Comparison of ENCODE assay signal across 30 cellular contexts in genomic region chr10:14353291-14353913, GRCh38.
"Had no signal": no experiment of that assay in that cellular context is flagged by ENCODE, and none has a peak within 500 bp of the region (broad histone marks: within the 10 kb centered on the region; RNA-seq: fewer than 3 reads in every experiment).

No MANE protein-coding gene starts in this region.

- H3K27ac ChIP-seq: epithelial cell of prostate, gastrocnemius medialis, ovary, right lobe of liver, thoracic aorta, vagina, VCaP had no signal

- H3K4me3 Mint-ChIP-seq: activated CD4-positive, alpha-beta T cell treated with anti-CD3 and anti-CD28 coated beads, Interleukin-2, amount 10 ng/mL, durations not matched to agents 24 days and 14 days; activated CD8-positive, alpha-beta T cell treated with anti-CD3 and anti-CD28 coated beads for 36 hours; activated T-cell treated with anti-CD3 and anti-CD28 coated beads, Interleukin-2, amount 50 U/mL, for 4 hours; activated T-helper 17 cell treated with anti-CD3 and anti-CD28 coated beads, Interleukin-2, amount 50 U/mL, for 72 hours; mesothelial cell of epicardium; naive B cell; nephron progenitor cell; stimulated activated naive CD8-positive, alpha-beta T cell treated with anti-CD3 and anti-CD28 coated beads, Interleukin-15, Interleukin-2, amounts not matched to agents 100 ng/mL and 50 ng/mL, for 24 hours; T-helper 1 cell treated with Interleukin-12 subunit alpha and Interleukin-12 subunit beta and Interleukin-4 antibody, amounts not matched to agents 30 μg/mL and 1 μg/mL, for 36 hours; type B pancreatic cell had no signal

- H3K9me3 ChIP-seq: gastrocnemius medialis, ovary, right lobe of liver, thoracic aorta, vagina had no signal

- H3K9me3 Mint-ChIP-seq: activated CD4-positive, alpha-beta T cell treated with anti-CD3 and anti-CD28 coated beads, Interleukin-2, amount 10 ng/mL, durations not matched to agents 24 days and 14 days; activated CD8-positive, alpha-beta T cell treated with anti-CD3 and anti-CD28 coated beads for 36 hours; activated T-cell treated with anti-CD3 and anti-CD28 coated beads, Interleukin-2, amount 50 U/mL, for 4 hours; activated T-helper 17 cell treated with anti-CD3 and anti-CD28 coated beads, Interleukin-2, amount 50 U/mL, for 72 hours; mesothelial cell of epicardium; naive B cell; nephron progenitor cell; stimulated activated naive CD8-positive, alpha-beta T cell treated with anti-CD3 and anti-CD28 coated beads, Interleukin-15, Interleukin-2, amounts not matched to agents 100 ng/mL and 50 ng/mL, for 24 hours; T-helper 1 cell treated with Interleukin-12 subunit alpha and Interleukin-12 subunit beta and Interleukin-4 antibody, amounts not matched to agents 30 μg/mL and 1 μg/mL, for 36 hours; type B pancreatic cell had no signal

- H3K4me3 ChIP-seq: gastrocnemius medialis, ovary, right lobe of liver, thoracic aorta, vagina had no signal

- H3K36me3 ChIP-seq: gastrocnemius medialis, ovary, right lobe of liver, thoracic aorta, vagina had no signal

- ATAC-seq: activated CD4-positive, CD25-positive, alpha-beta regulatory T cell treated with anti-CD3 and anti-CD28 coated beads, Interleukin-2, amount 50 U/mL, for 24 hours; activated CD8-positive, alpha-beta T cell treated with anti-CD3 and anti-CD28 coated beads for 36 hours; activated naive CD4-positive, alpha-beta T cell treated with anti-CD3 and anti-CD28 coated beads, Interleukin-2, amount 50 U/mL, for 72 hours; activated T-cell treated with anti-CD3 and anti-CD28 coated beads, Interleukin-2, amount 50 U/mL, for 4 hours; activated T-helper 17 cell treated with anti-CD3 and anti-CD28 coated beads, Interleukin-2, amount 50 U/mL, for 72 hours; gastrocnemius medialis; left ventricle myocardium superior; right lobe of liver had no signal

- H3K27ac Mint-ChIP-seq: activated CD4-positive, alpha-beta T cell treated with anti-CD3 and anti-CD28 coated beads, Interleukin-2, amount 10 ng/mL, durations not matched to agents 24 days and 14 days; activated CD8-positive, alpha-beta T cell treated with anti-CD3 and anti-CD28 coated beads for 36 hours; activated naive CD4-positive, alpha-beta T cell treated with anti-CD3 and anti-CD28 coated beads, Interleukin-2, amount 50 U/mL, for 72 hours; activated T-helper 17 cell treated with anti-CD3 and anti-CD28 coated beads, Interleukin-2, amount 50 U/mL, for 72 hours; mesothelial cell of epicardium; nephron progenitor cell; progenitor cell of endocrine pancreas; stimulated activated naive CD8-positive, alpha-beta T cell treated with anti-CD3 and anti-CD28 coated beads, Interleukin-15, Interleukin-2, amounts not matched to agents 100 ng/mL and 50 ng/mL, for 24 hours; T-helper 1 cell treated with Interleukin-12 subunit alpha and Interleukin-12 subunit beta and Interleukin-4 antibody, amounts not matched to agents 30 μg/mL and 1 μg/mL, for 36 hours; type B pancreatic cell had no signal

- H3K27me3 Mint-ChIP-seq: activated CD4-positive, alpha-beta T cell treated with anti-CD3 and anti-CD28 coated beads, Interleukin-2, amount 10 ng/mL, durations not matched to agents 24 days and 14 days; type B pancreatic cell had no signal

- H3K4me1 ChIP-seq: gastrocnemius medialis, right lobe of liver, vagina had no signal

- H3K36me3 Mint-ChIP-seq: activated naive CD4-positive, alpha-beta T cell treated with anti-CD3 and anti-CD28 coated beads, Interleukin-2, amount 50 U/mL, for 72 hours; mesothelial cell of epicardium; naive B cell; type B pancreatic cell had no signal

- H3K4me1 Mint-ChIP-seq: activated CD4-positive, alpha-beta T cell treated with anti-CD3 and anti-CD28 coated beads, Interleukin-2, amount 10 ng/mL, durations not matched to agents 24 days and 14 days; activated T-helper 17 cell treated with anti-CD3 and anti-CD28 coated beads, Interleukin-2, amount 50 U/mL, for 72 hours; mesothelial cell of epicardium; naive B cell had no signal

- H3K27me3 ChIP-seq: gastrocnemius medialis, ovary, right lobe of liver, vagina had no signal

- DNase-seq: activated CD4-positive, alpha-beta T cell treated with anti-CD3 and anti-CD28 coated beads, Interleukin-2, amount 10 ng/mL, durations not matched to agents 24 days and 14 days; activated CD8-positive, alpha-beta T cell treated with anti-CD3 and anti-CD28 coated beads for 36 hours; activated gamma-delta T cell treated with Interleukin-2 at 50 U/mL for 16 hours; activated T-cell treated with anti-CD3 and anti-CD28 coated beads, Interleukin-2, amount 50 U/mL, for 4 hours; anterior cingulate cortex; dermis blood vessel endothelial cell; effector CD4-positive, alpha-beta T cell; gastrocnemius medialis; glutamatergic neuron; left cardiac atrium; left ventricle myocardium superior; mammary epithelial cell; naive B cell; nephron progenitor cell; ovary; right lobe of liver; stimulated activated CD4-positive, alpha-beta T cell treated with anti-CD3 and anti-CD28 coated beads, Interleukin-2, amount 100 ng/mL, for 48 hours; T-helper 9 cell had no signal
